In the genomic region with DNA sequence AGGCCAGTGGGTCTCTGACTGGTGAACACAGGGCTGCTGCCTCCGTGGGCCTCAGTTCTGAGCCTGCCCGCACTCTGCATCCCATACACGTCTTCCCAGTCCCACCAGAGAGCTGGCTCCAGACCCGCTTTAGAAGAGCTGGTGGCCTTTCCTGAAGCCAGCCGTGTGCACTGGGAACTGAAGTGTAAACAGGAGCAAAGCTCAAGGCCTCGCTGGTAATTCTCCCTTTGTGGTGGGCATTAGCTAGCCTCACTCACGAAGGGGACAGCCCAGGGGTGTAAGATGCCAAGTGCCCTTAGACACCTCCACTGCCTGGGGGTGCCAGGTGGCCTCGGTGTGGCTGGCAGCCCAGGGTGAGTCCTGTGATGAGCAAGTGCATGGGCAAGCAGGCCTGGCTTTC, we compare ENCODE assay signal across 1 cellular context.
TF ChIP-seq lines count a peak whose summit lies in the region.

No MANE protein-coding gene starts in this region.

TF ChIP-seq in HepG2, 621 proteins besides CTCF, POLR2A, EP300 and RAD21 (continued from another document and continues in another):
- TF ChIP-seq, protein P1, sequence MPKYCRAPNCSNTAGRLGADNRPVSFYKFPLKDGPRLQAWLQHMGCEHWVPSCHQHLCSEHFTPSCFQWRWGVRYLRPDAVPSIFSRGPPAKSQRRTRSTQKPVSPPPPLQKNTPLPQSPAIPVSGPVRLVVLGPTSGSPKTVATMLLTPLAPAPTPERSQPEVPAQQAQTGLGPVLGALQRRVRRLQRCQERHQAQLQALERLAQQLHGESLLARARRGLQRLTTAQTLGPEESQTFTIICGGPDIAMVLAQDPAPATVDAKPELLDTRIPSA (CRISPR knock-in tag; IDR thresholded peaks at IDR 0.05; ENCODE audit: borderline replicate concordance) = no peak
- TF ChIP-seq ZFAT (CRISPR knock-in tag; conservative IDR thresholded peaks at IDR 0.05) (no peak), MTF1 (CRISPR knock-in tag; IDR thresholded peaks at IDR 0.05) (0 out of 2 replicates have a peak, but pooled peaks have one; percentile 41), ZSCAN25 (CRISPR knock-in tag; IDR thresholded peaks at IDR 0.05) (no peak), ZNF891 (CRISPR knock-in tag; IDR thresholded peaks at IDR 0.05) (peak; percentile 50; the same call in 1 of the 2 replicates), ZNF143 (CRISPR knock-in tag; IDR thresholded peaks at IDR 0.05) (no peak), NCOA2 (CRISPR knock-in tag; IDR thresholded peaks at IDR 0.05) (peak; percentile 21; the same call in 1 of the 2 replicates), FOXK2 (IDR thresholded peaks at IDR 0.05) (no peak), FOXA1 (IDR thresholded peaks at IDR 0.05) (no peak), FOXA1 (CRISPR knock-in tag; IDR thresholded peaks at IDR 0.05) (peak; percentile 85), ZSCAN29 (CRISPR knock-in tag; conservative IDR thresholded peaks at IDR 0.05) (no peak), ZNF572 (CRISPR knock-in tag; IDR thresholded peaks at IDR 0.05) (0 out of 2 replicates have a peak, but pooled peaks have one; percentile 27), NR2F6 (IDR thresholded peaks at IDR 0.05) (no peak), NR2F6 (CRISPR knock-in tag; IDR thresholded peaks at IDR 0.05) (peak; percentile 47; the same call in 1 of the 2 replicates), EZH2 (conservative IDR thresholded peaks at IDR 0.05; ENCODE audit: low read depth, low read length) (no peak), PHF8 (CRISPR knock-in tag; IDR thresholded peaks at IDR 0.05) (0 out of 2 replicates have a peak, but pooled peaks have one; percentile 27), ZNF607 (CRISPR knock-in tag; IDR thresholded peaks at IDR 0.05; ENCODE audit: borderline replicate concordance) (peak; percentile 22; the same call in 1 of the 2 replicates)
- TF ChIP-seq, protein P2, sequence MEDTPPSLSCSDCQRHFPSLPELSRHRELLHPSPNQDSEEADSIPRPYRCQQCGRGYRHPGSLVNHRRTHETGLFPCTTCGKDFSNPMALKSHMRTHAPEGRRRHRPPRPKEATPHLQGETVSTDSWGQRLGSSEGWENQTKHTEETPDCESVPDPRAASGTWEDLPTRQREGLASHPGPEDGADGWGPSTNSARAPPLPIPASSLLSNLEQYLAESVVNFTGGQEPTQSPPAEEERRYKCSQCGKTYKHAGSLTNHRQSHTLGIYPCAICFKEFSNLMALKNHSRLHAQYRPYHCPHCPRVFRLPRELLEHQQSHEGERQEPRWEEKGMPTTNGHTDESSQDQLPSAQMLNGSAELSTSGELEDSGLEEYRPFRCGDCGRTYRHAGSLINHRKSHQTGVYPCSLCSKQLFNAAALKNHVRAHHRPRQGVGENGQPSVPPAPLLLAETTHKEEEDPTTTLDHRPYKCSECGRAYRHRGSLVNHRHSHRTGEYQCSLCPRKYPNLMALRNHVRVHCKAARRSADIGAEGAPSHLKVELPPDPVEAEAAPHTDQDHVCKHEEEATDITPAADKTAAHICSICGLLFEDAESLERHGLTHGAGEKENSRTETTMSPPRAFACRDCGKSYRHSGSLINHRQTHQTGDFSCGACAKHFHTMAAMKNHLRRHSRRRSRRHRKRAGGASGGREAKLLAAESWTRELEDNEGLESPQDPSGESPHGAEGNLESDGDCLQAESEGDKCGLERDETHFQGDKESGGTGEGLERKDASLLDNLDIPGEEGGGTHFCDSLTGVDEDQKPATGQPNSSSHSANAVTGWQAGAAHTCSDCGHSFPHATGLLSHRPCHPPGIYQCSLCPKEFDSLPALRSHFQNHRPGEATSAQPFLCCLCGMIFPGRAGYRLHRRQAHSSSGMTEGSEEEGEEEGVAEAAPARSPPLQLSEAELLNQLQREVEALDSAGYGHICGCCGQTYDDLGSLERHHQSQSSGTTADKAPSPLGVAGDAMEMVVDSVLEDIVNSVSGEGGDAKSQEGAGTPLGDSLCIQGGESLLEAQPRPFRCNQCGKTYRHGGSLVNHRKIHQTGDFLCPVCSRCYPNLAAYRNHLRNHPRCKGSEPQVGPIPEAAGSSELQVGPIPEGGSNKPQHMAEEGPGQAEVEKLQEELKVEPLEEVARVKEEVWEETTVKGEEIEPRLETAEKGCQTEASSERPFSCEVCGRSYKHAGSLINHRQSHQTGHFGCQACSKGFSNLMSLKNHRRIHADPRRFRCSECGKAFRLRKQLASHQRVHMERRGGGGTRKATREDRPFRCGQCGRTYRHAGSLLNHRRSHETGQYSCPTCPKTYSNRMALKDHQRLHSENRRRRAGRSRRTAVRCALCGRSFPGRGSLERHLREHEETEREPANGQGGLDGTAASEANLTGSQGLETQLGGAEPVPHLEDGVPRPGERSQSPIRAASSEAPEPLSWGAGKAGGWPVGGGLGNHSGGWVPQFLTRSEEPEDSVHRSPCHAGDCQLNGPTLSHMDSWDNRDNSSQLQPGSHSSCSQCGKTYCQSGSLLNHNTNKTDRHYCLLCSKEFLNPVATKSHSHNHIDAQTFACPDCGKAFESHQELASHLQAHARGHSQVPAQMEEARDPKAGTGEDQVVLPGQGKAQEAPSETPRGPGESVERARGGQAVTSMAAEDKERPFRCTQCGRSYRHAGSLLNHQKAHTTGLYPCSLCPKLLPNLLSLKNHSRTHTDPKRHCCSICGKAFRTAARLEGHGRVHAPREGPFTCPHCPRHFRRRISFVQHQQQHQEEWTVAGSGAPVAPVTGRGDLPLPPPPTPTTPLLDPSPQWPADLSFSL (CRISPR knock-in tag; IDR thresholded peaks at IDR 0.05) = no peak
- TF ChIP-seq, protein P3, sequence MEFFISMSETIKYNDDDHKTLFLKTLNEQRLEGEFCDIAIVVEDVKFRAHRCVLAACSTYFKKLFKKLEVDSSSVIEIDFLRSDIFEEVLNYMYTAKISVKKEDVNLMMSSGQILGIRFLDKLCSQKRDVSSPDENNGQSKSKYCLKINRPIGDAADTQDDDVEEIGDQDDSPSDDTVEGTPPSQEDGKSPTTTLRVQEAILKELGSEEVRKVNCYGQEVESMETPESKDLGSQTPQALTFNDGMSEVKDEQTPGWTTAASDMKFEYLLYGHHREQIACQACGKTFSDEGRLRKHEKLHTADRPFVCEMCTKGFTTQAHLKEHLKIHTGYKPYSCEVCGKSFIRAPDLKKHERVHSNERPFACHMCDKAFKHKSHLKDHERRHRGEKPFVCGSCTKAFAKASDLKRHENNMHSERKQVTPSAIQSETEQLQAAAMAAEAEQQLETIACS (CRISPR knock-in tag; IDR thresholded peaks at IDR 0.05) = no peak
- TF ChIP-seq, protein P4, sequence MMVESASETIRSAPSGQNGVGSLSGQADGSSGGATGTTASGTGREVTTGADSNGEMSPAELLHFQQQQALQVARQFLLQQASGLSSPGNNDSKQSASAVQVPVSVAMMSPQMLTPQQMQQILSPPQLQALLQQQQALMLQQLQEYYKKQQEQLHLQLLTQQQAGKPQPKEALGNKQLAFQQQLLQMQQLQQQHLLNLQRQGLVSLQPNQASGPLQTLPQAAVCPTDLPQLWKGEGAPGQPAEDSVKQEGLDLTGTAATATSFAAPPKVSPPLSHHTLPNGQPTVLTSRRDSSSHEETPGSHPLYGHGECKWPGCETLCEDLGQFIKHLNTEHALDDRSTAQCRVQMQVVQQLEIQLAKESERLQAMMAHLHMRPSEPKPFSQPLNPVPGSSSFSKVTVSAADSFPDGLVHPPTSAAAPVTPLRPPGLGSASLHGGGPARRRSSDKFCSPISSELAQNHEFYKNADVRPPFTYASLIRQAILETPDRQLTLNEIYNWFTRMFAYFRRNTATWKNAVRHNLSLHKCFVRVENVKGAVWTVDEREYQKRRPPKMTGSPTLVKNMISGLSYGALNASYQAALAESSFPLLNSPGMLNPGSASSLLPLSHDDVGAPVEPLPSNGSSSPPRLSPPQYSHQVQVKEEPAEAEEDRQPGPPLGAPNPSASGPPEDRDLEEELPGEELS (CRISPR knock-in tag; IDR thresholded peaks at IDR 0.05) = 0 out of 2 replicates have a peak, but pooled peaks have one; percentile 13
- TF ChIP-seq, protein P5, sequence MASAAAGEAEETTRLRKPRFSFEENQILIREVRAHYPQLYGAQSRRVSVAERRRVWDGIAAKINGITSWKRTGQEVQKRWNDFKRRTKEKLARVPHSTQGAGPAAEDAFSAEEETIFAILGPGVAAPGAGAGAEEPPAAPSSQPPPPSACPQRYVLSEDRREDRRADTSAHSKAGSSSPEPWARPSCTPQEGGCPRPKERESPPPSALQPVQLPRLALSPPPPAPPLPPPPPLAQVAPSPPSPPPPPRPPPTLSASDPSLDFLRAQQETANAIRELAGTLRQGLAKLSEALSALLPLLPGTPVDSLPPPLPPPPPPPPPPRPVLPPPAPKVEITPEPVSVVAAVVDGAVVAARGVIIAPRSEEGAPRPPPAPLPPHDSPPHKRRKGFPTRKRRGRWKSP (CRISPR knock-in tag; IDR thresholded peaks at IDR 0.05) = no peak
- TF ChIP-seq, protein P6, sequence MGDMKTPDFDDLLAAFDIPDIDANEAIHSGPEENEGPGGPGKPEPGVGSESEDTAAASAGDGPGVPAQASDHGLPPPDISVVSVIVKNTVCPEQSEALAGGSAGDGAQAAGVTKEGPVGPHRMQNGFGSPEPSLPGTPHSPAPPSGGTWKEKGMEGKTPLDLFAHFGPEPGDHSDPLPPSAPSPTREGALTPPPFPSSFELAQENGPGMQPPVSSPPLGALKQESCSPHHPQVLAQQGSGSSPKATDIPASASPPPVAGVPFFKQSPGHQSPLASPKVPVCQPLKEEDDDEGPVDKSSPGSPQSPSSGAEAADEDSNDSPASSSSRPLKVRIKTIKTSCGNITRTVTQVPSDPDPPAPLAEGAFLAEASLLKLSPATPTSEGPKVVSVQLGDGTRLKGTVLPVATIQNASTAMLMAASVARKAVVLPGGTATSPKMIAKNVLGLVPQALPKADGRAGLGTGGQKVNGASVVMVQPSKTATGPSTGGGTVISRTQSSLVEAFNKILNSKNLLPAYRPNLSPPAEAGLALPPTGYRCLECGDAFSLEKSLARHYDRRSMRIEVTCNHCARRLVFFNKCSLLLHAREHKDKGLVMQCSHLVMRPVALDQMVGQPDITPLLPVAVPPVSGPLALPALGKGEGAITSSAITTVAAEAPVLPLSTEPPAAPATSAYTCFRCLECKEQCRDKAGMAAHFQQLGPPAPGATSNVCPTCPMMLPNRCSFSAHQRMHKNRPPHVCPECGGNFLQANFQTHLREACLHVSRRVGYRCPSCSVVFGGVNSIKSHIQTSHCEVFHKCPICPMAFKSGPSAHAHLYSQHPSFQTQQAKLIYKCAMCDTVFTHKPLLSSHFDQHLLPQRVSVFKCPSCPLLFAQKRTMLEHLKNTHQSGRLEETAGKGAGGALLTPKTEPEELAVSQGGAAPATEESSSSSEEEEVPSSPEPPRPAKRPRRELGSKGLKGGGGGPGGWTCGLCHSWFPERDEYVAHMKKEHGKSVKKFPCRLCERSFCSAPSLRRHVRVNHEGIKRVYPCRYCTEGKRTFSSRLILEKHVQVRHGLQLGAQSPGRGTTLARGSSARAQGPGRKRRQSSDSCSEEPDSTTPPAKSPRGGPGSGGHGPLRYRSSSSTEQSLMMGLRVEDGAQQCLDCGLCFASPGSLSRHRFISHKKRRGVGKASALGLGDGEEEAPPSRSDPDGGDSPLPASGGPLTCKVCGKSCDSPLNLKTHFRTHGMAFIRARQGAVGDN (CRISPR knock-in tag; IDR thresholded peaks at IDR 0.05) = peak; percentile 70
- TF ChIP-seq, protein P7, sequence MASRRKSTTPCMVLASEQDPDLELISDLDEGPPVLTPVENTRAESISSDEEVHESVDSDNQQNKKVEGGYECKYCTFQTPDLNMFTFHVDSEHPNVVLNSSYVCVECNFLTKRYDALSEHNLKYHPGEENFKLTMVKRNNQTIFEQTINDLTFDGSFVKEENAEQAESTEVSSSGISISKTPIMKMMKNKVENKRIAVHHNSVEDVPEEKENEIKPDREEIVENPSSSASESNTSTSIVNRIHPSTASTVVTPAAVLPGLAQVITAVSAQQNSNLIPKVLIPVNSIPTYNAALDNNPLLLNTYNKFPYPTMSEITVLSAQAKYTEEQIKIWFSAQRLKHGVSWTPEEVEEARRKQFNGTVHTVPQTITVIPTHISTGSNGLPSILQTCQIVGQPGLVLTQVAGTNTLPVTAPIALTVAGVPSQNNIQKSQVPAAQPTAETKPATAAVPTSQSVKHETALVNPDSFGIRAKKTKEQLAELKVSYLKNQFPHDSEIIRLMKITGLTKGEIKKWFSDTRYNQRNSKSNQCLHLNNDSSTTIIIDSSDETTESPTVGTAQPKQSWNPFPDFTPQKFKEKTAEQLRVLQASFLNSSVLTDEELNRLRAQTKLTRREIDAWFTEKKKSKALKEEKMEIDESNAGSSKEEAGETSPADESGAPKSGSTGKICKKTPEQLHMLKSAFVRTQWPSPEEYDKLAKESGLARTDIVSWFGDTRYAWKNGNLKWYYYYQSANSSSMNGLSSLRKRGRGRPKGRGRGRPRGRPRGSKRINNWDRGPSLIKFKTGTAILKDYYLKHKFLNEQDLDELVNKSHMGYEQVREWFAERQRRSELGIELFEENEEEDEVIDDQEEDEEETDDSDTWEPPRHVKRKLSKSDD (CRISPR knock-in tag; IDR thresholded peaks at IDR 0.05; ENCODE audit: low read depth) = no peak
